In the genomic region with DNA sequence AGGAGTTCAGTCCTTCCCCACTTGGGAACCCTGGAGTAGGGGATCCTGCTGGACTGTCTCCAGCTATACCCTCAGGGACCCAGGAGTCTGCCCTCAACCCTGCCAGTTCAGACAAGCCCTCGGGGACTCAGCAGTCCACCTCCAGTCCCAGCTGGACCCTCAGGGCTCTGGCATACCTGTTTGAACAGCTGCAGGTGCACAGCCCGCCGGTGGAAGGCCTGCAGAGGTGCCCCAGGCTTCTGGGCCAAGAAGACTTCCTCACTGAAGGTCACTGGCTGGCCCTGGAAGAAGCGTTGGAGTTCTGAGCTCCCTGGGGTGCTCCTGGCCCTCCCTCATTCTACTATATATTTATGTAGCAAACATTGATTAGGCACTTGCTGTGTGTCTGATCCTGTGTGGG, we compare ENCODE assay signal across 33 cellular contexts. TPM values are rescaled to one million over a fixed set of nuclear protein-coding genes. Genes with fewer than 3 reads are reported as not detected.
A peak's percentile ranks its signal among the peaks of the same experiment; 100 is the strongest.
DNase-seq lines count a peak whose midpoint lies in the region; ATAC-seq, FAIRE-seq and TF ChIP-seq lines count a peak whose summit lies in the region.
"Had no signal": no experiment of that assay in that cellular context is flagged by ENCODE, and none has a peak within 500 bp of the region (broad histone marks: within the 10 kb centered on the region; RNA-seq: fewer than 3 reads in every experiment).

No MANE protein-coding gene starts in this region.

- no peaks in the 10 kb centered on the region for H3K9me3 ChIP-seq in pancreas
- H3K9me3 ChIP-seq: BE2C, SJCRH30 had no signal

- H3K27ac ChIP-seq in pancreas (no peak overlapping the region), coronary artery (no peak overlapping the region)
- H3K27ac ChIP-seq: HL-60, KMS-11, SJCRH30 had no signal

- TF ChIP-seq CTCF in pancreas (IDR thresholded peaks at IDR 0.05) (no peak), coronary artery (IDR thresholded peaks at IDR 0.05) (no peak)

- H3K27ac Mint-ChIP-seq in effector memory CD8-positive, alpha-beta T cell, result peak overlapping the region; percentile 23 to 35
- H3K27ac Mint-ChIP-seq: CD14-positive monocyte, IgD-negative memory B cell had no signal

- peak; percentile 56 for DNase-seq in DMS53 (lab: John Stamatoyannopoulos, UW)
- no peak for DNase-seq in DMS53 treated with DMSO at 0.1 percent for 48 hours (lab: John Stamatoyannopoulos, UW; ENCODE audit: unreplicated experiment)
- DNase-seq in ELF-1 (ENCODE audit: low read depth, low spot score), result peak; percentile 35
- DNase-seq in effector memory CD8-positive, alpha-beta T cell, result no peak
- DNase-seq in pancreas, result peak in 3 of 6 donors; percentile 42 to 75 (median 56)
- no peak for DNase-seq in coronary artery (ENCODE audit: low spot score)
- DNase-seq: 8988T; ACHN; BE2C; CD8-positive, alpha-beta memory T cell; GDM1; HCEC 1CT; NCI-H1048; NCI-H187; NCI-H2081 treated with DMSO at 0.1 percent for 48 hours; NCI-H2171; NCI-H226; NCI-H510A; NCI-H69; NK-92 treated with Interleukin-12 subunit alpha and Interleukin-12 subunit beta, amount 100 ng/mL, for 24 hours; PC-3; SJCRH30 had no signal

- peaks cover 2 to 8% of the 10 kb centered on the region in 2 donors for H3K4me1 Mint-ChIP-seq in effector memory CD8-positive, alpha-beta T cell (ENCODE audit: low read depth in 2 of 2)
- H3K4me1 Mint-ChIP-seq: CD8-positive, alpha-beta memory T cell; IgD-negative memory B cell had no signal

- ATAC-seq in effector memory CD8-positive, alpha-beta T cell (replicated peaks), result no peak
- ATAC-seq in pancreas (peak in 3 of 4 donors; percentile 11 to 31 (median 26)), HG02885 (IDR thresholded peaks at IDR 0.05; ENCODE audit: poor library complexity, unreplicated experiment) (no peak), GM18868 (IDR thresholded peaks at IDR 0.05; ENCODE audit: unreplicated experiment) (no peak)
- ATAC-seq: PC-3, Right ventricle myocardium inferior had no signal

- H3K9me3 Mint-ChIP-seq in effector memory CD8-positive, alpha-beta T cell, result no peaks in the 10 kb centered on the region
- H3K9me3 Mint-ChIP-seq: CD8-positive, alpha-beta memory T cell; IgD-negative memory B cell had no signal

- H3K36me3 ChIP-seq in pancreas, result no peaks in the 10 kb centered on the region
- H3K36me3 ChIP-seq: BE2C, SJCRH30 had no signal

- H3K4me3 Mint-ChIP-seq in effector memory CD8-positive, alpha-beta T cell, result no peak overlapping the region
- H3K4me3 Mint-ChIP-seq: CD14-positive monocyte; CD8-positive, alpha-beta memory T cell; IgD-negative memory B cell had no signal

- no peak overlapping the region for H3K4me3 ChIP-seq in pancreas
- H3K4me3 ChIP-seq in coronary artery, result no peak overlapping the region
- H3K4me3 ChIP-seq: SJCRH30 had no signal

- peaks cover 75% of the 10 kb centered on the region for H3K36me3 Mint-ChIP-seq in effector memory CD8-positive, alpha-beta T cell (ENCODE audit: insufficient read depth)

- intact Hi-C loops in pancreas (cut with DNase I), result no loop called here

- H3K27me3 ChIP-seq in pancreas, result no peaks in the 10 kb centered on the region
- H3K27me3 ChIP-seq: SJCRH30 had no signal

- H3K27me3 Mint-ChIP-seq in effector memory CD8-positive, alpha-beta T cell, result no peaks in the 10 kb centered on the region
- H3K27me3 Mint-ChIP-seq: CD8-positive, alpha-beta memory T cell; IgD-negative memory B cell had no signal

- FAIRE-seq in pancreas (lab: Jason Lieb, UNC), result no peak
- FAIRE-seq: D721Med, GM12891, H1 had no signal

- WGBS in pancreas, 2 donors, result 24 to 33% methylated on average over 4 of the region's 4 CpGs

- peaks cover 0 to 15% (median 10%) of the 10 kb centered on the region in 3 donors for H3K4me1 ChIP-seq in pancreas
- H3K4me1 ChIP-seq: BE2C, SJCRH30 had no signal

RNA-seq across cellular contexts. Expression of a gene that starts 8.6 kb away (rescaled TPM):
- total RNA-seq in pancreas, result 10 to 100 TPM; 22.0 to 37.7 (median 26.4) TPM
- polyA plus RNA-seq in pancreas, result 10 to 100 TPM; 28.5 to 28.7 TPM
- total RNA-seq: Right ventricle myocardium inferior, RPMI7951, SJCRH30 had no signal
- polyA plus RNA-seq: CD14-positive monocyte had no signal

RNA-seq across cellular contexts. Expression of a gene that starts 8.9 kb away (rescaled TPM):
- 1 to 10 TPM in 3 of 6 donors, under 1 TPM in 3; 0.51 to 3.2 (median 1.1) TPM for total RNA-seq in pancreas
- 1 to 10 TPM; 2.1 to 2.8 TPM for polyA plus RNA-seq in pancreas
- total RNA-seq: PC-3, RPMI7951, SJCRH30 had no signal

RNA-seq across cellular contexts. Expression of a gene that starts 13.1 kb away (rescaled TPM):
- total RNA-seq in pancreas, result 10 to 100 TPM; 16.3 to 39.4 (median 20.0) TPM
- polyA plus RNA-seq in pancreas, result 10 to 100 TPM; 19.8 to 22.7 TPM

RNA-seq across cellular contexts. Expression of a gene that starts 29.4 kb away (rescaled TPM):
- total RNA-seq in pancreas, result 1 to 10 TPM; 1.1 to 5.5 (median 2.7) TPM
- polyA plus RNA-seq in pancreas, result 1 to 10 TPM; 1.3 to 3.5 TPM
- total RNA-seq: RPMI7951, SJCRH30 had no signal
- polyA plus RNA-seq: CD14-positive monocyte had no signal

RNA-seq across cellular contexts. Expression of a gene that starts 39.1 kb away (rescaled TPM):
- under 1 TPM in 4 of 6 donors, not detected in 2; 0.12 to 0.20 (median 0.15) TPM for total RNA-seq in pancreas
- under 1 TPM; 0.85 to 0.91 TPM for polyA plus RNA-seq in pancreas
- total RNA-seq: H1, RPMI7951 had no signal
- polyA plus RNA-seq: CD14-positive monocyte; CD8-positive, alpha-beta memory T cell; IgD-negative memory B cell had no signal

Comparison
In these comparisons a context has a peak if more than half of its experiments do, and no peak if none do; other contexts are left out.
1. DNase-seq: peak in DMS53 (single experiment) and ELF-1 (single experiment); none in DMS53 treated with DMSO at 0.1 percent for 48 hours (single experiment), effector memory CD8-positive, alpha-beta T cell (0 of 3) and coronary artery (single experiment).
2. ATAC-seq: peak in pancreas (3 of 4); none in effector memory CD8-positive, alpha-beta T cell (single experiment), HG02885 (single experiment) and GM18868 (single experiment).